12 cellular contexts compared by ENCODE assay signal in genomic region chr1:30933874-30934252, GRCh38. TPM values are rescaled to one million over a fixed set of nuclear protein-coding genes. Genes with fewer than 3 reads are reported as not detected.
DNase-seq lines count a peak whose midpoint lies in the region; ATAC-seq and TF ChIP-seq lines count a peak whose summit lies in the region.
"Had no signal": no experiment of that assay in that cellular context is flagged by ENCODE, and none has a peak within 500 bp of the region (broad histone marks: within the 10 kb centered on the region; RNA-seq: fewer than 3 reads in every experiment).

No MANE protein-coding gene starts in this region.

- H3K27me3 Mint-ChIP-seq in activated T-helper 17 cell treated with anti-CD3 and anti-CD28 coated beads, Interleukin-2, amount 50 U/mL, for 72 hours = no peaks in the 10 kb centered on the region
- H3K27me3 Mint-ChIP-seq in type B pancreatic cell = no peaks in the 10 kb centered on the region

- H3K27ac Mint-ChIP-seq in activated T-helper 17 cell treated with anti-CD3 and anti-CD28 coated beads, Interleukin-2, amount 50 U/mL, for 72 hours = peak overlapping the region; percentile 78
- H3K27ac Mint-ChIP-seq in type B pancreatic cell = peak overlapping the region; percentile 88

- TF ChIP-seq CTCF in cardiac muscle cell (IDR thresholded peaks at IDR 0.05; ENCODE audit: low read depth, low read length) (no peak), type B pancreatic cell (conservative IDR thresholded peaks at IDR 0.05) (no peak)

- H3K27ac ChIP-seq in cardiac muscle cell = peak overlapping the region; percentile 79
- H3K27ac ChIP-seq: spleen had no signal

- H3K4me1 ChIP-seq in cardiac muscle cell (ENCODE audit: low read depth) = peaks cover 18% of the 10 kb centered on the region
- H3K4me1 ChIP-seq: BE2C had no signal

- no peaks in the 10 kb centered on the region for H3K9me3 Mint-ChIP-seq in activated T-helper 17 cell treated with anti-CD3 and anti-CD28 coated beads, Interleukin-2, amount 50 U/mL, for 72 hours
- no peaks in the 10 kb centered on the region for H3K9me3 Mint-ChIP-seq in type B pancreatic cell

- intact Hi-C loops in Right ventricle myocardium superior (cut with DNase I) = no loop called here

- peaks cover 44% of the 10 kb centered on the region for H3K36me3 ChIP-seq in cardiac muscle cell

- H3K4me3 ChIP-seq in cardiac muscle cell = no peak overlapping the region
- H3K4me3 ChIP-seq: spleen had no signal

- ATAC-seq in Right ventricle myocardium superior (ENCODE audit: poor library complexity) (no peak), GM21619 (IDR thresholded peaks at IDR 0.05; ENCODE audit: unreplicated experiment) (no peak), HG02884 (IDR thresholded peaks at IDR 0.05; ENCODE audit: unreplicated experiment) (no peak)
- no peak for ATAC-seq in activated T-helper 17 cell treated with anti-CD3 and anti-CD28 coated beads, Interleukin-2, amount 50 U/mL, for 72 hours (replicated peaks)

- H3K9me3 ChIP-seq in cardiac muscle cell (ENCODE audit: low read depth) = no peaks in the 10 kb centered on the region
- H3K9me3 ChIP-seq: BE2C, spleen had no signal

- H3K4me3 Mint-ChIP-seq in activated T-helper 17 cell treated with anti-CD3 and anti-CD28 coated beads, Interleukin-2, amount 50 U/mL, for 72 hours = no peak overlapping the region
- H3K4me3 Mint-ChIP-seq in type B pancreatic cell = peak overlapping the region; percentile 68

- H3K4me1 Mint-ChIP-seq in activated T-helper 17 cell treated with anti-CD3 and anti-CD28 coated beads, Interleukin-2, amount 50 U/mL, for 72 hours = peaks cover 3% of the 10 kb centered on the region
- H3K4me1 Mint-ChIP-seq in type B pancreatic cell (ENCODE audit: unreplicated experiment) = peaks cover 43% of the 10 kb centered on the region

- H3K27me3 ChIP-seq in cardiac muscle cell = no peaks in the 10 kb centered on the region
- H3K27me3 ChIP-seq: BE2C, spleen had no signal

- H3K36me3 Mint-ChIP-seq in activated T-helper 17 cell treated with anti-CD3 and anti-CD28 coated beads, Interleukin-2, amount 50 U/mL, for 72 hours (ENCODE audit: low read depth) = peaks cover 80% of the 10 kb centered on the region
- peaks cover 35% of the 10 kb centered on the region for H3K36me3 Mint-ChIP-seq in type B pancreatic cell

- DNase-seq in cardiac muscle cell (ENCODE audit: low read depth in 1 of 2, low spot score in 1 of 2) (peak in 1 of 2 donors; percentile 27), Right ventricle myocardium superior (no peak), hepatic stellate cell (ENCODE audit: low spot score) (peak; percentile 51), type B pancreatic cell (ENCODE audit: extremely low spot score, unreplicated experiment) (no peak), activated gamma-delta T cell treated with Interleukin-2 at 50 U/mL for 16 hours (no peak)
- DNase-seq: activated CD4-positive, alpha-beta T cell treated with anti-CD3 and anti-CD28 coated beads, Interleukin-2, amount 50 U/mL, for 4 hours; BE2C; NCI-H446; spleen had no signal

RNA-seq across cellular contexts. Expression of gene SDC3, which starts 25.3 kb away (rescaled TPM):
- 87.1 and 89.2 TPM in 2 replicates for total RNA-seq in cardiac muscle cell
- polyA plus RNA-seq in cardiac muscle cell = 85.2 and 95.7 TPM in 2 replicates
- 19.9 TPM for total RNA-seq in Right ventricle myocardium superior
- total RNA-seq in activated T-helper 17 cell treated with anti-CD3 and anti-CD28 coated beads, Interleukin-2, amount 50 U/mL, for 72 hours = under 1 TPM in 1 of 2 donors, not detected in 1; 0.11 TPM
- 46.7 and 54.2 TPM in 2 replicates for total RNA-seq in type B pancreatic cell (ENCODE audit: low replicate concordance)

Comparison
In these comparisons a context has a peak if more than half of its experiments do, and no peak if none do; other contexts are left out.
1. RNA of gene SDC3, which starts 25.3 kb away (total RNA-seq): 87.1 to 89.2 TPM in cardiac muscle cell, 46.7 to 54.2 TPM in type B pancreatic cell and 19.9 TPM in Right ventricle myocardium superior (single experiment); 0.11 TPM in activated T-helper 17 cell treated with anti-CD3 and anti-CD28 coated beads, Interleukin-2, amount 50 U/mL, for 72 hours; every median in the first group is over 10 times any median in the second.